8 cellular contexts compared by ENCODE assay signal in genomic region chr5:134003064-134003956, GRCh38. TPM values are rescaled to one million over a fixed set of nuclear protein-coding genes. Genes with fewer than 3 reads are reported as not detected.
DNase-seq lines count a peak whose midpoint lies in the region; ATAC-seq and TF ChIP-seq lines count a peak whose summit lies in the region.

No MANE protein-coding gene starts in this region.

- peak overlapping the region; percentile 93 for H3K4me3 ChIP-seq in MM.1S (ENCODE audit: low read length)
- H3K4me3 ChIP-seq in liver (ENCODE audit: low read depth in 1 of 3, low read length in 3 of 3): peak overlapping the region; percentile 78 to 90 (median 87)

- DNase-seq in DMS 273 (lab: John Stamatoyannopoulos, UW; ENCODE audit: unreplicated experiment): peak; percentile 67
- DNase-seq in DMS 273 treated with DMSO at 0.1 percent for 48 hours (lab: John Stamatoyannopoulos, UW): no peak
- no peak for DNase-seq in MM.1S
- peak; percentile 51 for DNase-seq in stimulated activated naive CD4-positive, alpha-beta T cell treated with Interleukin-2 at 50 U/mL for 16 hours (lab: John Stamatoyannopoulos, UW)
- DNase-seq in SHP77 treated with DMSO at 0.1 percent for 48 hours (lab: John Stamatoyannopoulos, UW): no peak

- H3K9ac ChIP-seq in MM.1S (ENCODE audit: low read length) (peak overlapping the region; percentile 90), liver (ENCODE audit: low read depth in 1 of 2, low read length in 2 of 2) (peak overlapping the region; percentile 95 to 98)

- H3F3A ChIP-seq in MM.1S (ENCODE audit: insufficient read depth, low read length): peaks cover 6% of the 10 kb centered on the region; the same call in 1 of the 2 replicates

- 12% methylated on average over 18 of the region's 18 CpGs for whole genome bisulfite sequencing in liver

- peaks cover 73% of the 10 kb centered on the region for H3K79me2 ChIP-seq in MM.1S (ENCODE audit: low read length)

- H3K27ac ChIP-seq in MM.1S (ENCODE audit: low read length): peak overlapping the region; percentile 83; the same call in 1 of the 2 replicates
- H3K27ac ChIP-seq in angular gyrus (ENCODE audit: low read depth, low read length): peak overlapping the region; percentile 95
- peak overlapping the region; percentile 98 to 99 for H3K27ac ChIP-seq in liver (ENCODE audit: low read depth in 1 of 2, low read length in 2 of 2)

- TF ChIP-seq CTCF in MM.1S (IDR thresholded peaks at IDR 0.05; ENCODE audit: low read length): no peak
- no peak for TF ChIP-seq CTCF in liver (IDR thresholded peaks at IDR 0.05; ENCODE audit: low read depth, low read length, missing input control)

- H3K4me1 ChIP-seq in MM.1S (ENCODE audit: low read length) (peaks cover 13% of the 10 kb centered on the region), liver (ENCODE audit: control insufficient read depth in 4 of 4, insufficient read depth in 4 of 4, low read length in 3 of 4) (peaks cover 18 to 49% (median 34%) of the 10 kb centered on the region in 4 donors)

- no peaks in the 10 kb centered on the region for H3K27me3 ChIP-seq in MM.1S (replicated peaks; ENCODE audit: insufficient read depth, low read length)
- no peaks in the 10 kb centered on the region for H3K27me3 ChIP-seq in liver (ENCODE audit: control insufficient read depth in 4 of 4, insufficient read depth in 4 of 4, low read length in 3 of 4)

- 0 out of 2 replicates have a peak, but pooled peaks cover 5% of the 10 kb centered on the region for H3K36me3 ChIP-seq in MM.1S (replicated peaks; ENCODE audit: insufficient read depth, low read length)
- peaks cover 0 to 4% (median 0%) of the 10 kb centered on the region in 4 donors for H3K36me3 ChIP-seq in liver (ENCODE audit: control insufficient read depth in 4 of 4, insufficient read depth in 3 of 4, low read depth in 1 of 4, low read length in 3 of 4)

- no peak for ATAC-seq in HG03108 (IDR thresholded peaks at IDR 0.05; ENCODE audit: unreplicated experiment)

- H4K20me1 ChIP-seq in MM.1S (ENCODE audit: insufficient read depth, low read length): peaks cover 48% of the 10 kb centered on the region

- no peak for TF ChIP-seq RAD21 in liver (IDR thresholded peaks at IDR 0.05)

- H3K9me3 ChIP-seq in MM.1S (replicated peaks; ENCODE audit: insufficient read depth, low read length) (no peaks in the 10 kb centered on the region), liver (ENCODE audit: control insufficient read depth in 4 of 4, low read length in 3 of 4) (no peaks in the 10 kb centered on the region)

- H3K9me2 ChIP-seq in MM.1S (replicated peaks; ENCODE audit: insufficient read depth, low read length): no peaks in the 10 kb centered on the region

- H2AFZ ChIP-seq in MM.1S (ENCODE audit: low read length): no peak overlapping the region

- H3K4me2 ChIP-seq in MM.1S (ENCODE audit: low read depth, low read length): peak overlapping the region; percentile 93

TF ChIP-seq in liver, 16 proteins besides CTCF, POLR2A, EP300 and RAD21:
- TF ChIP-seq NR2F2 (IDR thresholded peaks at IDR 0.05) (no peak), YY1 (IDR thresholded peaks at IDR 0.05) (peak; percentile 15)
TF ChIP-seq in liver: peak in this region for 1.

RNA-seq across cellular contexts. Expression of gene VDAC1, which starts 1.5 kb away (rescaled TPM):
- total RNA-seq in liver: 100 to 1,000 TPM in 1 of 2 donors, 10 to 100 TPM in 1; 85.4 to 132 TPM
- 100 to 1,000 TPM; 109 to 139 TPM for polyA plus RNA-seq in liver

RNA-seq across cellular contexts. Expression of gene C5orf15, which starts 34.9 kb away (rescaled TPM):
- 10 to 100 TPM; 27.1 to 32.4 TPM for total RNA-seq in liver
- 10 to 100 TPM; 21.2 to 30.3 TPM for polyA plus RNA-seq in liver

Comparison
In these comparisons a context has a peak if more than half of its experiments do, and no peak if none do; other contexts are left out.
1. DNase-seq: peak in DMS 273 (single experiment) and stimulated activated naive CD4-positive, alpha-beta T cell treated with Interleukin-2 at 50 U/mL for 16 hours (single experiment); none in DMS 273 treated with DMSO at 0.1 percent for 48 hours (single experiment), MM.1S (single experiment) and SHP77 treated with DMSO at 0.1 percent for 48 hours (single experiment).
2. Peak in every context shown above with its lines, with median percentiles within 50 percentile points of each other: H3K27ac ChIP-seq.